In the genomic region with DNA sequence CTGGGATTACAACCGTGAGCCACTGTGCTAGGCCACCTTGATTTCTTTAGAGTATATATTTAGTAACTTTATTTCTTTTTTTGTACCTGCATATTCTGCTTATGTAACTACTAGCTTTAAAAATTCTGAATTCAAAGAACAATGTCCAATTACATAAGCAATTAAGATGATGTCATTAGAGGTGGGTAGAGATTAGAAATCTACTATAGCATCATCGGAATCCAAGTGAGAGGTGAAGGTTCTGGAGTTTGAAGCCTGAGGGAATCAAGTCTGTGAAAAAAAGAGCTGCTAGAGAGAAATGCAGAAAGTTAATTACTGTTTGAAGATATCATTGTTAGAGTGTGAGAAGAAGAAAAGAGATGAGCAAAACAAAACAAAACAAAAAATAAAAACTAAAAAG, we compare ENCODE assay signal across 25 cellular contexts.
"Had no signal": no experiment of that assay in that cellular context is flagged by ENCODE, and none has a peak within 500 bp of the region (broad histone marks: within the 10 kb centered on the region; RNA-seq: fewer than 3 reads in every experiment).

No MANE protein-coding gene starts in this region.

- FAIRE-seq: pancreas, urothelium cell line had no signal

- H3K4me3 ChIP-seq: pancreas, prostate gland, skin epidermis, stomach, thoracic aorta, thyroid gland, tibial nerve, upper lobe of left lung, vagina had no signal

- H3K27ac ChIP-seq: neutrophil, pancreas, prostate gland, skin epidermis, stomach, thoracic aorta, thyroid gland, tibial nerve, upper lobe of left lung, vagina had no signal

- H3K36me3 ChIP-seq: neutrophil, pancreas, prostate gland, stomach, thoracic aorta, thyroid gland, tibial nerve, upper lobe of left lung, vagina had no signal

- H3K27me3 ChIP-seq: neutrophil, pancreas, thyroid gland, tibial nerve, upper lobe of left lung, vagina had no signal

- ATAC-seq: naive thymus-derived CD8-positive, alpha-beta T cell; natural killer cell treated with Interleukin-12 subunit alpha and Interleukin-12 subunit beta and Interleukin-15 and Interleukin-18, amount 100 ng/mL, for 72 hours; pancreas; right cardiac atrium; sciatic nerve; stimulated activated effector memory CD8-positive, alpha-beta T cell treated with anti-CD3 and anti-CD28 coated beads, Interleukin-12 subunit alpha, Interleukin-12 subunit beta, amount 100 ng/mL, for 72 hours; stimulated activated naive B cell treated with anti-CD40 and anti-IgM and Interleukin-4, amounts not matched to agents 10 μg/mL and 1 μg/mL and 100 μg/mL, for 72 hours had no signal

- H3K9me3 ChIP-seq: neutrophil, pancreas, prostate gland, stomach, thoracic aorta, thyroid gland, tibial nerve, upper lobe of left lung, vagina had no signal

- DNase-seq: naive B cell; naive thymus-derived CD8-positive, alpha-beta T cell; nephron progenitor cell; nucleus accumbens; pancreas; right cardiac atrium; stimulated activated CD4-positive, alpha-beta T cell treated with anti-CD3 and anti-CD28 coated beads, Interleukin-15, amount 100 ng/mL, for 24 hours; stimulated activated CD4-positive, alpha-beta T cell treated with anti-CD3 and anti-CD28 coated beads, Interleukin-2, amount 100 ng/mL, for 24 hours; stimulated activated CD4-positive, alpha-beta T cell treated with anti-CD3 and anti-CD28 coated beads, Interleukin-2, amount 100 ng/mL, for 48 hours; stimulated activated CD4-positive, alpha-beta T cell treated with anti-CD3 and anti-CD28 coated beads, Interleukin-4, amount 100 ng/mL, for 24 hours; stimulated activated naive B cell treated with anti-CD40 and anti-IgM and Interleukin-4, amounts not matched to agents 10 μg/mL and 1 μg/mL and 100 μg/mL, for 72 hours; stimulated activated naive CD4-positive, alpha-beta T cell treated with Interleukin-2 at 50 U/mL for 16 hours; stomach; thyroid gland; upper lobe of left lung had no signal

- H3K4me1 ChIP-seq: prostate gland, stomach, thyroid gland, tibial nerve, upper lobe of left lung, vagina had no signal
